11 cellular contexts compared by ENCODE assay signal in genomic region chr11:125402436-125402835, GRCh38.
A peak's percentile ranks its signal among the peaks of the same experiment; 100 is the strongest.
DNase-seq lines count a peak whose midpoint lies in the region; ATAC-seq and TF ChIP-seq lines count a peak whose summit lies in the region.
"Had no signal": no experiment of that assay in that cellular context is flagged by ENCODE, and none has a peak within 500 bp of the region (broad histone marks: within the 10 kb centered on the region; RNA-seq: fewer than 3 reads in every experiment).

No MANE protein-coding gene starts in this region.

- H2AFZ ChIP-seq in GM23248: no peak overlapping the region
- H2AFZ ChIP-seq in smooth muscle cell (ENCODE audit: low read depth): no peak overlapping the region

- no peaks in the 10 kb centered on the region for H3K36me3 Mint-ChIP-seq in activated T-helper 1 cell treated with anti-CD3 and anti-CD28 coated beads, Interleukin-12 subunit alpha, Interleukin-12 subunit beta, Interleukin-2, Interleukin-4 antibody, amounts not matched to agents 30 ng/mL and 10 ng/mL and 1 ng/mL, durations not matched to agents 14 hours and 24 hours and 36 hours (ENCODE audit: low read depth)

- peak; percentile 61 for DNase-seq in GM23248
- peak; percentile 19 for DNase-seq in amniotic stem cell (lab: John Stamatoyannopoulos, UW)
- no peak for DNase-seq in foreskin keratinocyte
- DNase-seq in smooth muscle cell (lab: John Stamatoyannopoulos, UW; ENCODE audit: unreplicated experiment): no peak
- no peak for DNase-seq in activated T-helper 1 cell treated with anti-CD3 and anti-CD28 coated beads, Interleukin-12 subunit alpha, Interleukin-12 subunit beta, Interleukin-2, Interleukin-4 antibody, amounts not matched to agents 30 ng/mL and 10 ng/mL and 1 ng/mL, durations not matched to agents 14 hours and 24 hours and 36 hours (ENCODE audit: low spot score)
- DNase-seq in NCI-H510A (lab: John Stamatoyannopoulos, UW): no peak
- DNase-seq: Caco-2, hypothalamus, NCI-H1436 treated with DMSO at 0.1 percent for 48 hours, substantia nigra had no signal

- H3K4me3 Mint-ChIP-seq in activated T-helper 1 cell treated with anti-CD3 and anti-CD28 coated beads, Interleukin-12 subunit alpha, Interleukin-12 subunit beta, Interleukin-2, Interleukin-4 antibody, amounts not matched to agents 30 ng/mL and 10 ng/mL and 1 ng/mL, durations not matched to agents 14 hours and 24 hours and 36 hours: no peak overlapping the region

- H3K27me3 ChIP-seq in GM23248 (replicated peaks; ENCODE audit: insufficient read depth) (peaks cover 22% of the 10 kb centered on the region), foreskin keratinocyte (peaks cover 57% of the 10 kb centered on the region), smooth muscle cell (ENCODE audit: low read depth) (no peaks in the 10 kb centered on the region)

- H3K4me3 ChIP-seq in GM23248: no peak overlapping the region
- no peak overlapping the region for H3K4me3 ChIP-seq in smooth muscle cell

- H3K27me3 Mint-ChIP-seq in activated T-helper 1 cell treated with anti-CD3 and anti-CD28 coated beads, Interleukin-12 subunit alpha, Interleukin-12 subunit beta, Interleukin-2, Interleukin-4 antibody, amounts not matched to agents 30 ng/mL and 10 ng/mL and 1 ng/mL, durations not matched to agents 14 hours and 24 hours and 36 hours (ENCODE audit: insufficient read depth): peaks cover 31% of the 10 kb centered on the region

- intact Hi-C loops in activated T-helper 1 cell treated with anti-CD3 and anti-CD28 coated beads, Interleukin-12 subunit alpha, Interleukin-12 subunit beta, Interleukin-2, Interleukin-4 antibody, amounts not matched to agents 30 ng/mL and 10 ng/mL and 1 ng/mL, durations not matched to agents 14 hours and 24 hours and 36 hours (cut with micrococcal nuclease): loop anchor here (10.0 kb wide), 1 partner anchor 238 kb away; the partner anchor contains the start of gene PKNOX2

- H4K20me1 ChIP-seq in GM23248 (ENCODE audit: insufficient read depth) (no peaks in the 10 kb centered on the region), smooth muscle cell (ENCODE audit: low read depth) (no peaks in the 10 kb centered on the region)

- H3K36me3 ChIP-seq in GM23248 (ENCODE audit: low read depth) (no peaks in the 10 kb centered on the region), smooth muscle cell (ENCODE audit: low read depth) (no peaks in the 10 kb centered on the region)

- peaks cover 7% of the 10 kb centered on the region for H3K4me1 Mint-ChIP-seq in activated T-helper 1 cell treated with anti-CD3 and anti-CD28 coated beads, Interleukin-12 subunit alpha, Interleukin-12 subunit beta, Interleukin-2, Interleukin-4 antibody, amounts not matched to agents 30 ng/mL and 10 ng/mL and 1 ng/mL, durations not matched to agents 14 hours and 24 hours and 36 hours (ENCODE audit: low read depth)

- H3K9ac ChIP-seq in GM23248 (no peak overlapping the region), smooth muscle cell (ENCODE audit: low read depth) (no peak overlapping the region)

- H3K9me2 ChIP-seq in GM23248 (ENCODE audit: insufficient read depth): no peaks in the 10 kb centered on the region

- in situ Hi-C loops in GM23248 (cut with MboI): loop anchor here (25.0 kb wide), 1 partner anchor 440 kb away; the partner anchor contains the start of gene CCDC15

- 9 to 26% methylated on average over 2 of the region's 2 CpGs for WGBS in GM23248 (ENCODE audit: low coverage in 1 of 2, low lambda C conversion rate in 2 of 2, missing lambda C conversion rate in 2 of 2), 2 experiments
- WGBS in smooth muscle cell (ENCODE audit: low lambda C conversion rate): 39% methylated on average over 2 of the region's 2 CpGs

- H3K27ac Mint-ChIP-seq in activated T-helper 1 cell treated with anti-CD3 and anti-CD28 coated beads, Interleukin-12 subunit alpha, Interleukin-12 subunit beta, Interleukin-2, Interleukin-4 antibody, amounts not matched to agents 30 ng/mL and 10 ng/mL and 1 ng/mL, durations not matched to agents 14 hours and 24 hours and 36 hours: no peak overlapping the region

- no peaks in the 10 kb centered on the region for H3K79me2 ChIP-seq in GM23248 (ENCODE audit: insufficient read depth)
- H3K79me2 ChIP-seq in smooth muscle cell (ENCODE audit: low read depth): no peaks in the 10 kb centered on the region

- no peaks in the 10 kb centered on the region for H3F3A ChIP-seq in GM23248 (ENCODE audit: insufficient read depth)
- H3F3A ChIP-seq in smooth muscle cell (ENCODE audit: low read depth): no peaks in the 10 kb centered on the region

- TF ChIP-seq CTCF in foreskin keratinocyte (conservative IDR thresholded peaks at IDR 0.05) (no peak), smooth muscle cell (IDR thresholded peaks at IDR 0.05; ENCODE audit: borderline replicate concordance, insufficient read depth, poor library complexity, severe bottlenecking) (no peak)

- H3K27ac ChIP-seq in GM23248: no peak overlapping the region
- H3K27ac ChIP-seq in foreskin keratinocyte: no peak overlapping the region
- H3K27ac ChIP-seq in smooth muscle cell (ENCODE audit: low read depth): peak overlapping the region; percentile 42

- no peaks in the 10 kb centered on the region for H3K9me3 ChIP-seq in GM23248 (ENCODE audit: low read depth)
- H3K9me3 ChIP-seq in smooth muscle cell (replicated peaks; ENCODE audit: low read depth): no peaks in the 10 kb centered on the region
- H3K9me3 ChIP-seq: Caco-2 had no signal

- ATAC-seq in foreskin keratinocyte (peak; percentile 12), GM19397 (IDR thresholded peaks at IDR 0.05; ENCODE audit: unreplicated experiment) (no peak)

- no peaks in the 10 kb centered on the region for H3K4me1 ChIP-seq in GM23248 (ENCODE audit: insufficient read depth)
- H3K4me1 ChIP-seq in foreskin keratinocyte: no peaks in the 10 kb centered on the region
- peaks cover 27% of the 10 kb centered on the region for H3K4me1 ChIP-seq in smooth muscle cell (ENCODE audit: low read depth)
- H3K4me1 ChIP-seq: Caco-2 had no signal

- H3K4me2 ChIP-seq in GM23248 (ENCODE audit: unreplicated experiment) (no peak overlapping the region), smooth muscle cell (peak overlapping the region; percentile 68)

- no peaks in the 10 kb centered on the region for H3K9me3 Mint-ChIP-seq in activated T-helper 1 cell treated with anti-CD3 and anti-CD28 coated beads, Interleukin-12 subunit alpha, Interleukin-12 subunit beta, Interleukin-2, Interleukin-4 antibody, amounts not matched to agents 30 ng/mL and 10 ng/mL and 1 ng/mL, durations not matched to agents 14 hours and 24 hours and 36 hours

Comparison
In these comparisons a context has a peak if more than half of its experiments do, and no peak if none do; other contexts are left out.
1. DNase-seq: peak in GM23248 (single experiment) and amniotic stem cell (single experiment); none in foreskin keratinocyte (0 of 2), smooth muscle cell (single experiment), activated T-helper 1 cell treated with anti-CD3 and anti-CD28 coated beads, Interleukin-12 subunit alpha, Interleukin-12 subunit beta, Interleukin-2, Interleukin-4 antibody, amounts not matched to agents 30 ng/mL and 10 ng/mL and 1 ng/mL, durations not matched to agents 14 hours and 24 hours and 36 hours (single experiment) and NCI-H510A (single experiment).